Comparison of ENCODE assay signal across 9 cellular contexts in genomic region chrX:12984629-12985303, GRCh38. TPM values are rescaled to one million over a fixed set of nuclear protein-coding genes. Genes with fewer than 3 reads are reported as not detected.
A peak's percentile ranks its signal among the peaks of the same experiment; 100 is the strongest.
DNase-seq lines count a peak whose midpoint lies in the region; ATAC-seq, FAIRE-seq and TF ChIP-seq lines count a peak whose summit lies in the region.
"Had no signal": no experiment of that assay in that cellular context is flagged by ENCODE, and none has a peak within 500 bp of the region (broad histone marks: within the 10 kb centered on the region; RNA-seq: fewer than 3 reads in every experiment).

No MANE protein-coding gene starts in this region.

- H3K4me2 ChIP-seq in fibroblast of lung (ENCODE audit: extremely low read depth, insufficient read depth, low read length) (no peak overlapping the region), neural progenitor cell (no peak overlapping the region)

- TF ChIP-seq EP300 in Ishikawa (IDR thresholded peaks at IDR 0.05; ENCODE audit: borderline replicate concordance), result peak; percentile 70; the same call in 1 of the 2 replicates

- H4K20me1 ChIP-seq in fibroblast of lung (ENCODE audit: control insufficient read depth, extremely low read depth, insufficient read depth, low read length) (no peaks in the 10 kb centered on the region), neural progenitor cell (ENCODE audit: low read depth) (no peaks in the 10 kb centered on the region)

- peaks cover 18% of the 10 kb centered on the region for H3K9me3 Mint-ChIP-seq in neural progenitor cell

- intact Hi-C loops in kidney (cut with DNase I), result no loop called here

- H3K9me3 ChIP-seq in fibroblast of lung (ENCODE audit: control insufficient read depth, insufficient read depth, low read depth, low read length) (no peaks in the 10 kb centered on the region), neural progenitor cell (ENCODE audit: low read depth) (no peaks in the 10 kb centered on the region), kidney (ENCODE audit: control insufficient read depth in 1 of 2, low read length in 2 of 2) (no peaks in the 10 kb centered on the region)

- TF ChIP-seq CTCF in VCaP (conservative IDR thresholded peaks at IDR 0.05) (no peak), fibroblast of lung (conservative IDR thresholded peaks at IDR 0.05 in 1 of 2, IDR thresholded peaks at IDR 0.05 in 1 of 2; ENCODE audit: low read depth in 1 of 2, low read length in 2 of 2) (no peak), neural progenitor cell (IDR thresholded peaks at IDR 0.05) (no peak), GM13976 (IDR thresholded peaks at IDR 0.05; ENCODE audit: borderline replicate concordance, control extremely low read depth, extremely low read depth, insufficient read depth, missing control alignments) (no peak), kidney (IDR thresholded peaks at IDR 0.05; ENCODE audit: borderline replicate concordance, extremely low read depth, insufficient read depth) (no peak)

- H3K9ac ChIP-seq in fibroblast of lung (ENCODE audit: insufficient read depth, low read length), result no peak overlapping the region
- no peak overlapping the region for H3K9ac ChIP-seq in neural progenitor cell
- H3K9ac ChIP-seq in kidney (ENCODE audit: low read length in 2 of 2), result no peak overlapping the region

- no peaks in the 10 kb centered on the region for H3F3A ChIP-seq in neural progenitor cell (ENCODE audit: low read depth)

- H3K4me1 Mint-ChIP-seq in neural progenitor cell, result peaks cover 5% of the 10 kb centered on the region

- H2AFZ ChIP-seq in fibroblast of lung (ENCODE audit: low read length), result no peak overlapping the region
- no peak overlapping the region for H2AFZ ChIP-seq in neural progenitor cell (replicated peaks)

- H3K4me3 ChIP-seq in fibroblast of lung (replicated peaks in 1 of 4; ENCODE audit: control extremely low read depth in 1 of 4, insufficient read depth in 1 of 4, low read depth in 3 of 4, low read length in 4 of 4) (no peak overlapping the region), neural progenitor cell (no peak overlapping the region), kidney (ENCODE audit: low read length in 2 of 2) (no peak overlapping the region)
- H3K4me3 ChIP-seq: SK-N-MC had no signal

- H3K4me1 ChIP-seq in fibroblast of lung (ENCODE audit: control insufficient read depth, extremely low read depth, insufficient read depth, low read length) (peaks cover 4% of the 10 kb centered on the region), neural progenitor cell (peaks cover 3% of the 10 kb centered on the region), kidney (ENCODE audit: control insufficient read depth in 1 of 2, insufficient read depth in 1 of 2, low read depth in 1 of 2, low read length in 2 of 2) (no peaks in the 10 kb centered on the region)

- no peak overlapping the region for H3K27ac Mint-ChIP-seq in neural progenitor cell

- H3K27me3 ChIP-seq in fibroblast of lung (ENCODE audit: control insufficient read depth, insufficient read depth, low read length) (no peaks in the 10 kb centered on the region), neural progenitor cell (no peaks in the 10 kb centered on the region)

- H3K36me3 ChIP-seq in fibroblast of lung (ENCODE audit: control insufficient read depth, insufficient read depth, low read length) (no peaks in the 10 kb centered on the region), neural progenitor cell (no peaks in the 10 kb centered on the region), kidney (ENCODE audit: control insufficient read depth in 1 of 2, insufficient read depth in 2 of 2, low read length in 2 of 2) (no peaks in the 10 kb centered on the region)

- in situ Hi-C loops in GM13976 (cut with MboI; ENCODE audit: low sequenced_read_pairs, unreplicated experiment), result loop anchor here (25.0 kb wide), 1 partner anchor 278 kb away; no protein-coding TSS in a partner anchor

- peak; percentile 73 to 93 for DNase-seq in fibroblast of lung (ENCODE audit: low read depth in 2 of 2)
- DNase-seq in neural progenitor cell (ENCODE audit: low spot score), result no peak
- no peak for DNase-seq in GM13976 (ENCODE audit: low spot score)
- DNase-seq in kidney, result no peak

- no peak overlapping the region for H3K4me3 Mint-ChIP-seq in neural progenitor cell

- no peaks in the 10 kb centered on the region for H3K27me3 Mint-ChIP-seq in neural progenitor cell (ENCODE audit: insufficient read depth, low read depth)

- ATAC-seq in GM18498 (IDR thresholded peaks at IDR 0.05; ENCODE audit: unreplicated experiment), result peak; percentile 61
- ATAC-seq in GM21619 (IDR thresholded peaks at IDR 0.05; ENCODE audit: unreplicated experiment), result peak; percentile 68

- no peak for FAIRE-seq in kidney (lab: Jason Lieb, UNC)

- H3K79me2 ChIP-seq in fibroblast of lung (ENCODE audit: control insufficient read depth, insufficient read depth, low read length), result no peaks in the 10 kb centered on the region
- H3K79me2 ChIP-seq in neural progenitor cell (ENCODE audit: low read depth), result no peaks in the 10 kb centered on the region

- no peaks in the 10 kb centered on the region for H3K36me3 Mint-ChIP-seq in neural progenitor cell

- TF ChIP-seq RAD21 in Ishikawa (IDR thresholded peaks at IDR 0.05; ENCODE audit: low read depth), result peak; percentile 28; the same call in 1 of the 2 replicates

- peak overlapping the region; percentile 41 for H3K27ac ChIP-seq in VCaP
- H3K27ac ChIP-seq in fibroblast of lung (ENCODE audit: insufficient read depth, low read length), result peak overlapping the region; percentile 14
- no peak overlapping the region for H3K27ac ChIP-seq in neural progenitor cell
- no peak overlapping the region for H3K27ac ChIP-seq in kidney (ENCODE audit: low read depth in 2 of 2, low read length in 2 of 2)
- H3K27ac ChIP-seq: SK-N-MC had no signal

TF ChIP-seq in Ishikawa, 13 proteins besides CTCF, POLR2A, EP300 and RAD21:
- no peak for TF ChIP-seq ZBTB7A (IDR thresholded peaks at IDR 0.05; ENCODE audit: low read depth)
- no peak for TF ChIP-seq CREB1 (IDR thresholded peaks at IDR 0.05; ENCODE audit: low read depth)
- TF ChIP-seq CEBPB (IDR thresholded peaks at IDR 0.05), result no peak
- peak; percentile 73 for TF ChIP-seq TEAD4 (IDR thresholded peaks at IDR 0.05)
- TF ChIP-seq REST (IDR thresholded peaks at IDR 0.05; ENCODE audit: low read depth), result no peak
- TF ChIP-seq EGR1 (IDR thresholded peaks at IDR 0.05), result no peak
- peak; percentile 86 for TF ChIP-seq TCF12 (IDR thresholded peaks at IDR 0.05; ENCODE audit: low read depth)
- no peak for TF ChIP-seq YY1 (IDR thresholded peaks at IDR 0.05; ENCODE audit: low read depth)
- peak; percentile 88 for TF ChIP-seq NFIC (IDR thresholded peaks at IDR 0.05)
- TF ChIP-seq USF1 (IDR thresholded peaks at IDR 0.05), result no peak
TF ChIP-seq in Ishikawa: peak in this region for 3.

RNA-seq across cellular contexts. Expression of gene TMSB4X, which starts 9.9 kb away (rescaled TPM):
- 14,195 and 17,013 TPM in 2 replicates for total RNA-seq in fibroblast of lung
- 10,803 and 14,631 TPM in 2 replicates for polyA plus RNA-seq in fibroblast of lung
- 9,084 and 12,343 TPM in 2 replicates for polyA plus RNA-seq in fibroblast of lung (2012)
- 550 and 997 TPM in 2 replicates for polyA minus RNA-seq in fibroblast of lung (ENCODE audit: low replicate concordance)
- total RNA-seq in neural progenitor cell (ENCODE audit: low replicate concordance), result 2,407 and 3,462 TPM in 2 replicates
- total RNA-seq in kidney, result 2,421 TPM
- 3,432 TPM for polyA plus RNA-seq in kidney (ENCODE audit: insufficient read depth, low read depth, low replicate concordance)

RNA-seq across cellular contexts. Expression of gene FAM9C, which starts 59.7 kb away (rescaled TPM):
- total RNA-seq in fibroblast of lung (under 0.01 and 0.26 TPM in 2 replicates), neural progenitor cell (ENCODE audit: low replicate concordance) (not detected in 2 replicates), kidney (not detected)
- polyA plus RNA-seq in fibroblast of lung (0.01 and 0.02 TPM in 2 replicates), kidney (ENCODE audit: insufficient read depth, low read depth, low replicate concordance) (not detected)
- not detected in 2 replicates for polyA plus RNA-seq in fibroblast of lung (2012)
- polyA minus RNA-seq in fibroblast of lung (ENCODE audit: low replicate concordance), result not detected in 2 replicates

Comparison
In these comparisons a context has a peak if more than half of its experiments do, and no peak if none do; other contexts are left out.
1. H3K27ac ChIP-seq: peak in VCaP (single experiment) and fibroblast of lung (single experiment); none in neural progenitor cell (single experiment) and kidney (0 of 2).
2. DNase-seq: peak in fibroblast of lung (2 of 2); none in neural progenitor cell (single experiment), GM13976 (single experiment) and kidney (single experiment).